ENCODE assay signal across 2 cellular contexts in the genomic region with DNA sequence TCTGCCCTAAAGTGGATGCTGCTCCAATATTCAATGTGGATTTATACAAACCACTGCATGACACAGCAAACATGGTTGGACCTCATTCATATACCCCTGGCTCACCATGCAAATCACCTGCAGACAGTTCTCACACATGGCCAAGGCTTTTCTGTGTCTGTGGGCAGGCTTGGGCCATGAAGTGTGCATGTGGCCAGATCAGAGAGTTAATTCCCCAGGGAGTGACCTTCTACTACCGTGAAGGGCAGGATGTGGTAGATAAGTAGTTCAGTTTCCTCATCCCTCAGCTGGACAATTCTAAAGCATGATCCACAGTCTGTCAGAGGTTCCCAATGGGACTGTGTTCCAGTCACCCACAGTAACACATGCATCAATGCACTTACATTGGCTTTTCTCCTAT.
TF ChIP-seq lines count a peak whose summit lies in the region.

No MANE protein-coding gene starts in this region.

TF ChIP-seq in GM12878, 131 proteins besides CTCF, POLR2A, EP300 and RAD21:
- TF ChIP-seq MEF2B (IDR thresholded peaks at IDR 0.05; ENCODE audit: partially characterized antibody, poor library complexity, severe bottlenecking) (peak; percentile 28), BHLHE40 (IDR thresholded peaks at IDR 0.05; ENCODE audit: borderline replicate concordance in 1 of 2, low read depth in 2 of 2, low read length in 1 of 2) (peak in 1 of 2 experiments; percentile 46; a peak in 1 of 4 replicates)
- TF ChIP-seq, protein P1, sequence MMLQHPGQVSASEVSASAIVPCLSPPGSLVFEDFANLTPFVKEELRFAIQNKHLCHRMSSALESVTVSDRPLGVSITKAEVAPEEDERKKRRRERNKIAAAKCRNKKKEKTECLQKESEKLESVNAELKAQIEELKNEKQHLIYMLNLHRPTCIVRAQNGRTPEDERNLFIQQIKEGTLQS (IDR thresholded peaks at IDR 0.05; ENCODE audit: borderline replicate concordance, extremely low read depth, low read depth, low read length), result no peak

TF ChIP-seq in HepG2, 621 proteins besides CTCF, POLR2A, EP300 and RAD21:
- TF ChIP-seq, protein P2, sequence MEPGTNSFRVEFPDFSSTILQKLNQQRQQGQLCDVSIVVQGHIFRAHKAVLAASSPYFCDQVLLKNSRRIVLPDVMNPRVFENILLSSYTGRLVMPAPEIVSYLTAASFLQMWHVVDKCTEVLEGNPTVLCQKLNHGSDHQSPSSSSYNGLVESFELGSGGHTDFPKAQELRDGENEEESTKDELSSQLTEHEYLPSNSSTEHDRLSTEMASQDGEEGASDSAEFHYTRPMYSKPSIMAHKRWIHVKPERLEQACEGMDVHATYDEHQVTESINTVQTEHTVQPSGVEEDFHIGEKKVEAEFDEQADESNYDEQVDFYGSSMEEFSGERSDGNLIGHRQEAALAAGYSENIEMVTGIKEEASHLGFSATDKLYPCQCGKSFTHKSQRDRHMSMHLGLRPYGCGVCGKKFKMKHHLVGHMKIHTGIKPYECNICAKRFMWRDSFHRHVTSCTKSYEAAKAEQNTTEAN (CRISPR knock-in tag; conservative IDR thresholded peaks at IDR 0.05), result no peak
- TF ChIP-seq U2AF2 (IDR thresholded peaks at IDR 0.05; ENCODE audit: low read depth, low read length) (no peak), ZNF562 (CRISPR knock-in tag; IDR thresholded peaks at IDR 0.05; ENCODE audit: borderline replicate concordance) (no peak), ZNF263 (CRISPR knock-in tag; IDR thresholded peaks at IDR 0.05) (no peak)
